ENCODE assay signal across 9 cellular contexts in the genomic region with DNA sequence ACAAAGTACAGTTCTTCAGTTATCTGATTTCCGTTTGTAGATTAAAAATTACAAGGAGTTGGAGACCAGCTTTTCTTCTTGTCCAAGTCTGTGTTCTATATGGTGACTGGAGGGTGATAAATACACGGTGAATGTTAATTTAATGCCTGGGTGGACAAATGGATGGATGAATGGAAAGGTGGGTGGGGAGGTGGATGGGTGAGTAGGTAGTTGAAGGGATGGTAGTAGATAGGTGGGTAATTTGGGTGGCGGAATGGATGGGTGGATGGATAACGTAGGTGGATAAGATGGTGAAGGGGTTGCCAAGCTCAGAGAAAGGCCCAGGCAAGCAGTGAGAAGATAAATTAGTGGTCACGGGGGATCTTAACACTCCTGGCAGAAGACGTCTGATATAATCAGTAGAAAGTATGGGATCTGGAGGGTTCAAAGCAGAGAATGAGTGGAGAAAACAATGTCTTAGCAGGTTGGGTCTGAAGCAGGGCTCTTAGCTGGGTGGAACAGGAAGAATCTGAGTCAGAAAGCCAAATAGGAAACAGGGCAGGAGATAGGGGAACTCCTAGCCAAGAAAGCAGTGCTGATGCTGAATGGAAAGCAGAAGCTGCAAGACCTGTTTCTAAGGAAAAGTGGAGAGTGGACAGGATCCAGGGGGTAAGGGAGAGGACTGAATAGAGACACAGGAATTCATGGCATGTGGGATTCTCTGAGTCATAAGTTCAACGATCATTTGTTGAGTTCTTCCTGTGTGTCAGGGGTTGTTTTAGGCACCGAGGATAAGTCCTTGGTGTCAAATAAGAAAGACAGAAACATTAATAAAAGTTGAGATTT.
DNase-seq lines count a peak whose midpoint lies in the region; ATAC-seq and TF ChIP-seq lines count a peak whose summit lies in the region.
"Had no signal": no experiment of that assay in that cellular context is flagged by ENCODE, and none has a peak within 500 bp of the region (broad histone marks: within the 10 kb centered on the region; RNA-seq: fewer than 3 reads in every experiment).

No MANE protein-coding gene starts in this region.

- in situ Hi-C loops in astrocyte of the spinal cord (cut with HindIII; ENCODE audit: low sequenced_read_pairs), result no loop called here

- TF ChIP-seq CTCF in astrocyte of the spinal cord (IDR thresholded peaks at IDR 0.05; ENCODE audit: low read depth, low read length) (no peak), GM10266 (IDR thresholded peaks at IDR 0.05; ENCODE audit: control insufficient read depth, insufficient read depth, low read depth, missing control alignments) (no peak)

- peak; percentile 93 for DNase-seq in AG08395 (ENCODE audit: low spot score)
- DNase-seq in astrocyte of the spinal cord (ENCODE audit: low read depth, low spot score), result peak; percentile 87
- DNase-seq in lung microvascular endothelial cell (ENCODE audit: low read depth in 2 of 2), result peak; percentile 51 to 97
- DNase-seq in GM19240 (ENCODE audit: insufficient read length, low spot score), result no peak
- DNase-seq in GM10266 (ENCODE audit: extremely low spot score), result no peak
- DNase-seq in HuH-7 (ENCODE audit: low spot score), result no peak
- DNase-seq: immature natural killer cell had no signal

- ATAC-seq in HG02852 (IDR thresholded peaks at IDR 0.05; ENCODE audit: unreplicated experiment), result peak; percentile 37
- ATAC-seq in activated CD4-positive, CD25-positive, alpha-beta regulatory T cell treated with anti-CD3 and anti-CD28 coated beads, Interleukin-2, amount 50 U/mL, for 24 hours, result no peak

- no peak overlapping the region for H3K4me3 ChIP-seq in astrocyte of the spinal cord (ENCODE audit: low read depth, low read length)

Comparison
In these comparisons a context has a peak if more than half of its experiments do, and no peak if none do; other contexts are left out.
1. DNase-seq: peak in AG08395 (single experiment), astrocyte of the spinal cord (single experiment) and lung microvascular endothelial cell (2 of 2); none in GM19240 (single experiment), GM10266 (single experiment) and HuH-7 (single experiment).